ENCODE assay signal across 8 cellular contexts in the genomic region with DNA sequence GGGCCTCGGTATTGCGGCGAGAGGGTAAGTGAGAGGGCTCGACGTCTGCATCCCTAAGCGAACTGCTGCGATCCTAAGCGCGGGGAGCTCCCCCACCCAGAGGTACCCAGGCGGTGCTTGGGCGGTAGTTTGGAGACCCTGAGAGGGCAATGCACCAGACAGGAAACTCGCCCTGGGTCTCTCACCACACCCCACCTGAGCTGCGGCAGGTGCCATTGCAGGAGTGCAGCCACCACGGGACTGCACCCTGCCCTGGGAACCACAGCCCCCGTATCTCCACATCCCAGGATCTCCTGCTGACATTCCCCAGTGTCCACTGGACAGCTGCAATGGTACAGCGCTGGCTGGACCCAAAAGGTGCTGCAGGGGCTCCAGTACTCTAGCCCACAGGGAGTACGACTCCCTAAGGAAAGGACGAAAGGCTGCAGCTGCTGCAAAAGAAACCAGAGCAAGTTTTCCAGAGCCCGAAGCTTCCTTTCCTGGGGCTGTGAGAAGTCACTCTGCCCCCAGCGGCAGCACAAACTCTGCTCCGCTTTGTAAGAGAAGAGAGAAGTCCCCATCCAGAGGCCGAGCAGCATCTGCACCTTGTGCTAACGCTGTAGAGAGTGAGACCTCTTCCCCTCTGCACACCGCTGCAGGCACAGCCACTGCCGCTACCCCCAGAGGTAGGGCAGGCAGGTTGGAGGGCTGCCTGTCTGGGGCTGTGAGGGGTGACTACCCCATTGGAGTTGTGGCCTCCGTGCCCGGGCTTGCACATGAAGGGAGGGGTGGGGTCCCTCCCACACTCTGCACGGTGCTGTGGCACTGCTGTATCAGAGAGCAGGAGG. TPM values are rescaled to one million over a fixed set of nuclear protein-coding genes. Genes with fewer than 3 reads are reported as not detected.
DNase-seq lines count a peak whose midpoint lies in the region; ATAC-seq, FAIRE-seq and TF ChIP-seq lines count a peak whose summit lies in the region.

No MANE protein-coding gene starts in this region.

- no TSS peak for BruUV-seq in OCI-LY7 (replicated peaks; lab: Mats Ljungman, UMichigan)

- peaks cover 17% of the 10 kb centered on the region for H3K4me1 Mint-ChIP-seq in activated naive CD8-positive, alpha-beta T cell treated with anti-CD3 and anti-CD28 coated beads, Interleukin-2, amount 50 U/mL, for 24 hours
- peaks cover 14% of the 10 kb centered on the region for H3K4me1 Mint-ChIP-seq in osteocyte (ENCODE audit: unreplicated experiment)

- no peaks in the 10 kb centered on the region for H3K36me3 ChIP-seq in OCI-LY7 (ENCODE audit: insufficient read depth, low read length)

- peak overlapping the region; percentile 77 for H3K4me3 Mint-ChIP-seq in activated naive CD8-positive, alpha-beta T cell treated with anti-CD3 and anti-CD28 coated beads, Interleukin-2, amount 50 U/mL, for 24 hours
- peak overlapping the region; percentile 77 for H3K4me3 Mint-ChIP-seq in osteocyte (ENCODE audit: unreplicated experiment)

- no peaks in the 10 kb centered on the region for H4K20me1 ChIP-seq in OCI-LY7 (ENCODE audit: insufficient read depth, low read length)

- H3K27me3 Mint-ChIP-seq in activated naive CD8-positive, alpha-beta T cell treated with anti-CD3 and anti-CD28 coated beads, Interleukin-2, amount 50 U/mL, for 24 hours, result peaks cover 38% of the 10 kb centered on the region
- peaks cover 35% of the 10 kb centered on the region for H3K27me3 Mint-ChIP-seq in osteocyte (ENCODE audit: unreplicated experiment)

- peak overlapping the region; percentile 67 for H3K4me2 ChIP-seq in OCI-LY7 (ENCODE audit: low read length)

- FAIRE-seq in GM19239 (lab: Jason Lieb, UNC), result peak; percentile 65

- no peaks in the 10 kb centered on the region for H3K9me2 ChIP-seq in OCI-LY7 (ENCODE audit: insufficient read depth, low read length)

- H3K9me3 Mint-ChIP-seq in activated naive CD8-positive, alpha-beta T cell treated with anti-CD3 and anti-CD28 coated beads, Interleukin-2, amount 50 U/mL, for 24 hours, result no peaks in the 10 kb centered on the region
- H3K9me3 Mint-ChIP-seq in osteocyte (ENCODE audit: unreplicated experiment), result peaks cover 7% of the 10 kb centered on the region

- H3K4me1 ChIP-seq in OCI-LY7 (ENCODE audit: insufficient read depth, low read length, poor library complexity, severe bottlenecking), result peaks cover 6% of the 10 kb centered on the region

- peak overlapping the region; percentile 37 for H3K4me3 ChIP-seq in OCI-LY7 (ENCODE audit: low read depth, low read length, poor library complexity, severe bottlenecking)

- H2AFZ ChIP-seq in OCI-LY7 (ENCODE audit: low read length), result peak overlapping the region; percentile 58; the same call in 1 of the 2 replicates

- no peak overlapping the region for H3K27ac ChIP-seq in OCI-LY7 (ENCODE audit: low read depth, low read length, poor library complexity, severe bottlenecking)

- DNase-seq in CD1c-positive myeloid dendritic cell (ENCODE audit: extremely low spot score), result peak; percentile 56
- no peak for DNase-seq in GM19239 (ENCODE audit: insufficient read length, low spot score)
- peak; percentile 41 for DNase-seq in OCI-LY7 (ENCODE audit: low spot score)
- DNase-seq in activated naive CD8-positive, alpha-beta T cell treated with anti-CD3 and anti-CD28 coated beads, Interleukin-2, amount 50 U/mL, for 24 hours, result peak; percentile 43
- peak; percentile 47 for DNase-seq in left cardiac atrium
- DNase-seq in osteocyte (ENCODE audit: extremely low spot score, unreplicated experiment), result no peak

- ATAC-seq in HG03439 (IDR thresholded peaks at IDR 0.05; ENCODE audit: unreplicated experiment) (peak; percentile 67), left cardiac atrium (peak; percentile 72 to 82), GM19452 (IDR thresholded peaks at IDR 0.05; ENCODE audit: unreplicated experiment) (no peak)
- ATAC-seq in activated naive CD8-positive, alpha-beta T cell treated with anti-CD3 and anti-CD28 coated beads, Interleukin-2, amount 50 U/mL, for 24 hours, result peak; percentile 88

- H3K27ac Mint-ChIP-seq in activated naive CD8-positive, alpha-beta T cell treated with anti-CD3 and anti-CD28 coated beads, Interleukin-2, amount 50 U/mL, for 24 hours, result no peak overlapping the region
- H3K27ac Mint-ChIP-seq in osteocyte (ENCODE audit: unreplicated experiment), result no peak overlapping the region

- CTCF ChIA-PET in OCI-LY7 (lab: Charles Lee; ENCODE audit: unreplicated experiment), result no interaction called here

- intact Hi-C loops in OCI-LY7 (cut with micrococcal nuclease; ENCODE audit: unreplicated experiment) (loop anchor here (5.0 kb wide), 1 partner anchor 147 kb away; no protein-coding TSS in a partner anchor), left cardiac atrium (cut with DNase I) (loop anchor here (5.0 to 10.0 kb wide), 3 partner anchors 359 to 377 kb away; no protein-coding TSS in a partner anchor)

- H3K79me2 ChIP-seq in OCI-LY7 (ENCODE audit: insufficient read depth, low read depth, low read length), result no peaks in the 10 kb centered on the region

- no peaks in the 10 kb centered on the region for H3K36me3 Mint-ChIP-seq in activated naive CD8-positive, alpha-beta T cell treated with anti-CD3 and anti-CD28 coated beads, Interleukin-2, amount 50 U/mL, for 24 hours (ENCODE audit: low read depth)
- no peaks in the 10 kb centered on the region for H3K36me3 Mint-ChIP-seq in osteocyte (ENCODE audit: unreplicated experiment)

- TF ChIP-seq CTCF in OCI-LY7 (conservative IDR thresholded peaks at IDR 0.05; ENCODE audit: low read length) (peak; percentile 52), osteocyte (IDR thresholded peaks at IDR 0.05) (peak; percentile 62)

- H3K9me3 ChIP-seq in OCI-LY7 (ENCODE audit: low read length), result no peaks in the 10 kb centered on the region

- POLR2A ChIA-PET in OCI-LY7 (lab: Charles Lee), result interaction anchor here (0.6 to 1.1 kb wide), 2 partner anchors 168 to 444 kb away, joined by 3 to 4 read pairs; no protein-coding TSS in a partner anchor

RNA-seq across cellular contexts. Expression of a gene that starts 31.1 kb away (rescaled TPM):
- 26.6 and 31.6 TPM in 2 replicates for total RNA-seq in OCI-LY7 (2014; rRNA removed; shearing (Covaris generic))
- total RNA-seq in OCI-LY7 (2022), result 54.7 and 58.4 TPM in 2 replicates
- 10 to 100 TPM; 21.3 to 27.0 TPM for total RNA-seq in left cardiac atrium
- total RNA-seq in osteocyte, result 53.4 and 64.0 TPM in 2 replicates

Comparison
In these comparisons a context has a peak if more than half of its experiments do, and no peak if none do; other contexts are left out.
1. DNase-seq: peak in CD1c-positive myeloid dendritic cell (single experiment), OCI-LY7 (single experiment), activated naive CD8-positive, alpha-beta T cell treated with anti-CD3 and anti-CD28 coated beads, Interleukin-2, amount 50 U/mL, for 24 hours (single experiment) and left cardiac atrium (single experiment); none in GM19239 (single experiment) and osteocyte (single experiment).